ENCODE assay signal across 17 cellular contexts in genomic region chr9:105259274-105259673, GRCh38.
DNase-seq lines count a peak whose midpoint lies in the region; TF ChIP-seq lines count a peak whose summit lies in the region.
"Had no signal": no experiment of that assay in that cellular context is flagged by ENCODE, and none has a peak within 500 bp of the region (broad histone marks: within the 10 kb centered on the region; RNA-seq: fewer than 3 reads in every experiment).

No MANE protein-coding gene starts in this region.

- H2AFZ ChIP-seq in KMS-11 (ENCODE audit: low read depth), result no peak overlapping the region

- H3K27me3 ChIP-seq in KMS-11 (ENCODE audit: insufficient read depth, low read depth), result no peaks in the 10 kb centered on the region
- H3K27me3 ChIP-seq in tibial artery, result no peaks in the 10 kb centered on the region
- H3K27me3 ChIP-seq: body of pancreas, heart left ventricle had no signal

- intact Hi-C loops in tibial artery (cut with DNase I; ENCODE audit: low total_unique reads), result no loop called here

- peaks cover 100% of the 10 kb centered on the region for H3K4me1 ChIP-seq in KMS-11 (ENCODE audit: low read depth, poor library complexity, severe bottlenecking)
- peaks cover 0 to 37% (median 12%) of the 10 kb centered on the region in 4 donors for H3K4me1 ChIP-seq in tibial artery

- H4K20me1 ChIP-seq in KMS-11 (ENCODE audit: insufficient read depth), result no peaks in the 10 kb centered on the region

- H3K36me3 ChIP-seq in KMS-11 (ENCODE audit: insufficient read depth), result no peaks in the 10 kb centered on the region
- no peaks in the 10 kb centered on the region for H3K36me3 ChIP-seq in tibial artery
- H3K36me3 ChIP-seq: heart left ventricle had no signal

- TF ChIP-seq CTCF in KMS-11 (conservative IDR thresholded peaks at IDR 0.05; ENCODE audit: low read depth, low read length) (no peak), tibial artery (IDR thresholded peaks at IDR 0.05) (no peak)

- no peak overlapping the region for H3K4me3 ChIP-seq in KMS-11 (IDR thresholded peaks at IDR 0.05; ENCODE audit: insufficient read depth, low read depth, low read length)
- H3K4me3 ChIP-seq in tibial artery, result no peak overlapping the region
- H3K4me3 ChIP-seq: body of pancreas, heart left ventricle had no signal

- H3K9me3 ChIP-seq in tibial artery, result no peaks in the 10 kb centered on the region
- H3K9me3 ChIP-seq: body of pancreas, heart left ventricle had no signal

- H3K9ac ChIP-seq in KMS-11, result peak overlapping the region; percentile 23; the same call in 1 of the 2 replicates

- peak; percentile 11 for DNase-seq in NCI-H2171 treated with DMSO at 0.1 percent for 48 hours (lab: John Stamatoyannopoulos, UW)
- no peak for DNase-seq in NCI-H2171 (lab: John Stamatoyannopoulos, UW)
- DNase-seq in fibroblast of peridontal ligament (ENCODE audit: extremely low read depth), result peak; percentile 44
- no peak for DNase-seq in tibial artery
- DNase-seq in DMS114 treated with DMSO at 0.1 percent for 48 hours (lab: John Stamatoyannopoulos, UW; ENCODE audit: unreplicated experiment), result no peak
- DNase-seq in cerebellar nuclear complex (lab: John Stamatoyannopoulos, UW), result no peak
- no peak for DNase-seq in NCI-H524 (lab: John Stamatoyannopoulos, UW)
- DNase-seq: activated CD4-positive, CD25-positive, alpha-beta regulatory T cell treated with anti-CD3 and anti-CD28 coated beads, Interleukin-2, amount 50 U/mL, for 72 hours; activated CD8-positive, alpha-beta memory T cell treated with anti-CD3 and anti-CD28 coated beads, Interleukin-2, amount 50 U/mL, for 4 hours; dermis blood vessel endothelial cell; erythroblast; heart left ventricle; NCI-H1930; stimulated activated CD4-positive, alpha-beta T cell treated with anti-CD3 and anti-CD28 coated beads, Interleukin-4, amount 100 ng/mL, for 4 hours; trophoblast cell had no signal

- H3K27ac ChIP-seq in KMS-11 (peak overlapping the region; percentile 76), tibial artery (peak overlapping the region; percentile 28 to 29)

- H3K4me2 ChIP-seq in KMS-11, result peak overlapping the region; percentile 56

- peaks cover 88% of the 10 kb centered on the region for H3K79me2 ChIP-seq in KMS-11 (ENCODE audit: insufficient read depth, low read depth)

Comparison
In these comparisons a context has a peak if more than half of its experiments do, and no peak if none do; other contexts are left out.
1. DNase-seq: peak in NCI-H2171 treated with DMSO at 0.1 percent for 48 hours (single experiment) and fibroblast of peridontal ligament (single experiment); none in NCI-H2171 (single experiment), tibial artery (0 of 2), DMS114 treated with DMSO at 0.1 percent for 48 hours (single experiment), cerebellar nuclear complex (0 of 2) and NCI-H524 (0 of 2).